Comparison of ENCODE assay signal across 8 cellular contexts in genomic region chr17:32350662-32351418, GRCh38. TPM values are rescaled to one million over a fixed set of nuclear protein-coding genes. Genes with fewer than 3 reads are reported as not detected.
DNase-seq lines count a peak whose midpoint lies in the region; ATAC-seq, FAIRE-seq and TF ChIP-seq lines count a peak whose summit lies in the region.

No MANE protein-coding gene starts in this region.

- in situ Hi-C loops in HepG2 (cut with HindIII; ENCODE audit: extremely low pct_ligation_motif_present, low pct_unique_long_range_greater_than_20kb), result no loop called here

- peaks cover 38% of the 10 kb centered on the region for H4K20me1 ChIP-seq in SU-DHL-6 (ENCODE audit: low read depth, low read length)
- peaks cover 48% of the 10 kb centered on the region for H4K20me1 ChIP-seq in HepG2 (ENCODE audit: insufficient read depth, low read length)

- H3K4me2 ChIP-seq in SU-DHL-6 (ENCODE audit: low read depth, low read length, poor library complexity, severe bottlenecking), result peak overlapping the region; percentile 96
- H3K4me2 ChIP-seq in HepG2 (ENCODE audit: low read depth, low read length), result peak overlapping the region; percentile 77

- no peaks in the 10 kb centered on the region for H3K9me2 ChIP-seq in SU-DHL-6 (replicated peaks; ENCODE audit: insufficient read depth, low read length)

- H3K36me3 Mint-ChIP-seq in stimulated activated naive B cell treated with anti-CD40 and anti-IgM and Interleukin-4, amounts not matched to agents 10 μg/mL and 1 μg/mL and 100 μg/mL, for 72 hours, result peaks cover 30 to 36% of the 10 kb centered on the region in 2 donors

- H3K27ac ChIP-seq in HUES6 (ENCODE audit: low read depth, low read length) (peak overlapping the region; percentile 96), SU-DHL-6 (ENCODE audit: low read depth, low read length) (peak overlapping the region; percentile 84), colonic mucosa (peak overlapping the region; percentile 96), HepG2 (ENCODE audit: extremely low read length, insufficient read depth, low read length) (peak overlapping the region; percentile 99)

- CTCF ChIA-PET in HepG2 (lab: Yijun Ruan, JAX; ENCODE audit: low intra/inter-chr PET ratio, low total read pairs), result no interaction called here

- intact Hi-C loops in colonic mucosa (cut with DNase I), result no loop called here
- intact Hi-C loops in HepG2 (cut with micrococcal nuclease; ENCODE audit: unreplicated experiment), result no loop called here

- H3K4me1 ChIP-seq in HUES6 (ENCODE audit: control insufficient read depth, insufficient read depth, low read length) (no peaks in the 10 kb centered on the region), colonic mucosa (peaks cover 13% of the 10 kb centered on the region), HepG2 (ENCODE audit: insufficient read depth, low read length) (peaks cover 48% of the 10 kb centered on the region)

- POLR2A ChIA-PET in HepG2 (lab: Yijun Ruan, JAX), result interaction anchor here (0.5 to 1.6 kb wide), 9 partner anchors 9 to 877 kb away, joined by 3 to 7 read pairs (median 4); partner anchors contain the start of genes C17orf75 and PSMD11

- H3K36me3 ChIP-seq in HUES6 (ENCODE audit: control insufficient read depth, insufficient read depth, low read length) (peaks cover 44% of the 10 kb centered on the region), SU-DHL-6 (ENCODE audit: low read length) (peaks cover 35% of the 10 kb centered on the region), colonic mucosa (no peaks in the 10 kb centered on the region), HepG2 (replicated peaks in 1 of 2; ENCODE audit: control insufficient read depth in 1 of 2, insufficient read depth in 2 of 2, low read length in 2 of 2) (peaks cover 3 to 23% of the 10 kb centered on the region in 2 experiments; a peak in 4 of 5 replicates)

- DNase-seq in COLO829 (ENCODE audit: low spot score) (peak; percentile 35), colonic mucosa (peak; percentile 48), HepG2 (ENCODE audit: low spot score) (peak; percentile 54)
- DNase-seq in stimulated activated naive B cell treated with anti-CD40 and anti-IgM and Interleukin-4, amounts not matched to agents 10 μg/mL and 1 μg/mL and 100 μg/mL, for 72 hours, result peak; percentile 8

- peak overlapping the region; percentile 34 for H2AFZ ChIP-seq in SU-DHL-6 (ENCODE audit: low read depth, low read length, severe bottlenecking)
- no peak overlapping the region for H2AFZ ChIP-seq in HepG2 (ENCODE audit: low read length)

- TF ChIP-seq POLR2A in HepG2 (IDR thresholded peaks at IDR 0.05; ENCODE audit: insufficient read depth in 1 of 2, low read depth in 2 of 2, low read length in 2 of 2), result no peak

- no peak for FAIRE-seq in HepG2 (lab: Jason Lieb, UNC)

- peak overlapping the region; percentile 92 to 94 for H3K4me3 Mint-ChIP-seq in stimulated activated naive B cell treated with anti-CD40 and anti-IgM and Interleukin-4, amounts not matched to agents 10 μg/mL and 1 μg/mL and 100 μg/mL, for 72 hours

- no peaks in the 10 kb centered on the region for H3K27me3 Mint-ChIP-seq in stimulated activated naive B cell treated with anti-CD40 and anti-IgM and Interleukin-4, amounts not matched to agents 10 μg/mL and 1 μg/mL and 100 μg/mL, for 72 hours

- BruUV-seq in HepG2 (replicated peaks; lab: Mats Ljungman, UMichigan), result no TSS peak

- peak overlapping the region; percentile 100 for H3K9ac ChIP-seq in HUES6 (ENCODE audit: low read length)
- peak overlapping the region; percentile 97 for H3K9ac ChIP-seq in SU-DHL-6 (ENCODE audit: low read length)
- H3K9ac ChIP-seq in colonic mucosa (ENCODE audit: low read depth in 2 of 2, low read length in 2 of 2), result peak overlapping the region; percentile 95 to 99
- peak overlapping the region; percentile 100 for H3K9ac ChIP-seq in HepG2 (ENCODE audit: insufficient read depth, low read depth, low read length)

- H3K27ac Mint-ChIP-seq in stimulated activated naive B cell treated with anti-CD40 and anti-IgM and Interleukin-4, amounts not matched to agents 10 μg/mL and 1 μg/mL and 100 μg/mL, for 72 hours, result peak overlapping the region; percentile 99

- ATAC-seq in GM19324 (IDR thresholded peaks at IDR 0.05; ENCODE audit: low FRiP score, unreplicated experiment) (peak; percentile 26), HepG2 (peak; percentile 23), GM21717 (IDR thresholded peaks at IDR 0.05; ENCODE audit: unreplicated experiment) (no peak)
- ATAC-seq in stimulated activated naive B cell treated with anti-CD40 and anti-IgM and Interleukin-4, amounts not matched to agents 10 μg/mL and 1 μg/mL and 100 μg/mL, for 72 hours (replicated peaks), result peak; percentile 45 to 49

- no peaks in the 10 kb centered on the region for H3K9me3 Mint-ChIP-seq in stimulated activated naive B cell treated with anti-CD40 and anti-IgM and Interleukin-4, amounts not matched to agents 10 μg/mL and 1 μg/mL and 100 μg/mL, for 72 hours

- H3K79me2 ChIP-seq in SU-DHL-6 (ENCODE audit: insufficient read depth, low read length), result peaks cover 58% of the 10 kb centered on the region
- peaks cover 69% of the 10 kb centered on the region for H3K79me2 ChIP-seq in HepG2 (ENCODE audit: insufficient read depth, low read length)

- peaks cover 14 to 35% of the 10 kb centered on the region in 2 donors for H3K4me1 Mint-ChIP-seq in stimulated activated naive B cell treated with anti-CD40 and anti-IgM and Interleukin-4, amounts not matched to agents 10 μg/mL and 1 μg/mL and 100 μg/mL, for 72 hours

- H3K27me3 ChIP-seq in HUES6 (ENCODE audit: control insufficient read depth, insufficient read depth, low read length), result no peaks in the 10 kb centered on the region
- no peaks in the 10 kb centered on the region for H3K27me3 ChIP-seq in SU-DHL-6 (ENCODE audit: low read length)
- no peaks in the 10 kb centered on the region for H3K27me3 ChIP-seq in colonic mucosa
- H3K27me3 ChIP-seq in HepG2 (ENCODE audit: control insufficient read depth in 1 of 2, insufficient read depth in 2 of 2, low read length in 2 of 2), result peaks cover 0 to 4% of the 10 kb centered on the region in 2 experiments; a peak in 1 of 5 replicates

- TF ChIP-seq RAD21 in HepG2 (CRISPR knock-in tag; IDR thresholded peaks at IDR 0.05), result no peak

- TF ChIP-seq CTCF in SU-DHL-6 (IDR thresholded peaks at IDR 0.05; ENCODE audit: insufficient read depth, low read length, poor library complexity, severe bottlenecking) (no peak), colonic mucosa (IDR thresholded peaks at IDR 0.05) (no peak), HepG2 (CRISPR knock-in tag; IDR thresholded peaks at IDR 0.05) (no peak)

- WGBS in HepG2 (ENCODE audit: low lambda C conversion rate), result 1% methylated on average over 20 of the region's 20 CpGs

- peaks cover 13% of the 10 kb centered on the region for H3F3A ChIP-seq in SU-DHL-6 (ENCODE audit: insufficient read depth)

- H3K9me3 ChIP-seq in HUES6 (ENCODE audit: control insufficient read depth, insufficient read depth, low read depth, low read length) (no peaks in the 10 kb centered on the region), SU-DHL-6 (ENCODE audit: insufficient read depth, low read length) (no peaks in the 10 kb centered on the region), colonic mucosa (no peaks in the 10 kb centered on the region), HepG2 (ENCODE audit: low read length) (no peaks in the 10 kb centered on the region)

- peak overlapping the region; percentile 96 for H3K4me3 ChIP-seq in HUES6 (ENCODE audit: low read depth, low read length)
- peak overlapping the region; percentile 88 for H3K4me3 ChIP-seq in SU-DHL-6 (ENCODE audit: insufficient read depth, low read length, poor library complexity, severe bottlenecking)
- H3K4me3 ChIP-seq in colonic mucosa, result peak overlapping the region; percentile 86
- H3K4me3 ChIP-seq in HepG2 (replicated peaks in 1 of 3; ENCODE audit: insufficient read depth in 1 of 3, low read depth in 2 of 3, low read length in 3 of 3), result peak overlapping the region; percentile 64 to 98 (median 97)

- TF ChIP-seq EP300 in HepG2 (IDR thresholded peaks at IDR 0.05; ENCODE audit: low read depth in 2 of 2, low read length in 2 of 2), result no peak
- no peak for TF ChIP-seq EP300 in HepG2 (CRISPR knock-in tag; IDR thresholded peaks at IDR 0.05; ENCODE audit: borderline replicate concordance)

RNA-seq across cellular contexts. Expression of gene ZNF207, which starts 0.9 kb away (rescaled TPM):
- total RNA-seq in colonic mucosa (100 to 1,000 TPM; 147 to 151 TPM), HepG2 (2016; rRNA removed; fragmentation: Illumina TruSeq; extraction: Trizol) (164 and 194 TPM in 2 replicates)
- total RNA-seq in HepG2 (2016; cell fraction: cytosol; rRNA removed; fragmentation: Illumina TruSeq; extraction: Trizol; ENCODE audit: low read depth), result 40.6 and 48.2 TPM in 2 replicates
- total RNA-seq in HepG2 (2016; cell fraction: insoluble cytoplasmic fraction; rRNA removed; fragmentation: Illumina TruSeq; extraction: Trizol), result 167 and 194 TPM in 2 replicates
- total RNA-seq in HepG2 (2016; cell fraction: membrane; rRNA removed; fragmentation: Illumina TruSeq; extraction: Trizol), result 70.7 and 78.1 TPM in 2 replicates
- 198 and 199 TPM in 2 replicates for total RNA-seq in HepG2 (2016; cell fraction: nucleus; rRNA removed; fragmentation: Illumina TruSeq; extraction: Trizol)
- polyA plus RNA-seq in HepG2 (2011; rRNA removed), result 140 and 150 TPM in 2 replicates
- 114 and 115 TPM in 2 replicates for polyA plus RNA-seq in HepG2 (2011; cell fraction: cytosol; rRNA removed)
- polyA plus RNA-seq in HepG2 (2011; cell fraction: nucleus; rRNA removed), result 159 and 219 TPM in 2 replicates
- 92.3 and 112 TPM in 2 replicates for polyA plus RNA-seq in HepG2 (2012)
- 18.1 and 20.9 TPM in 2 replicates for polyA plus RNA-seq in HepG2 (2016; cell fraction: cytosol; fragmentation: Illumina TruSeq; extraction: Trizol; ENCODE audit: low read depth)
- polyA plus RNA-seq in HepG2 (2016; cell fraction: insoluble cytoplasmic fraction; fragmentation: Illumina TruSeq; extraction: Trizol; ENCODE audit: low read depth), result 223 and 226 TPM in 2 replicates
- 45.3 and 50.8 TPM in 2 replicates for polyA plus RNA-seq in HepG2 (2016; cell fraction: membrane; fragmentation: Illumina TruSeq; extraction: Trizol; ENCODE audit: low read depth)
- polyA plus RNA-seq in HepG2 (2016; cell fraction: nucleus; fragmentation: Illumina TruSeq; extraction: Trizol; ENCODE audit: insufficient read depth, low read depth), result 168 and 187 TPM in 2 replicates
- polyA minus RNA-seq in HepG2 (2011; rRNA and poly(A)+ RNA removed; ENCODE audit: low replicate concordance), result 218 and 342 TPM in 2 replicates
- 88.9 and 92.0 TPM in 2 replicates for polyA minus RNA-seq in HepG2 (2011; cell fraction: cytosol; rRNA and poly(A)+ RNA removed)
- polyA minus RNA-seq in HepG2 (2011; cell fraction: nucleus; rRNA and poly(A)+ RNA removed), result 313 and 333 TPM in 2 replicates

RNA-seq across cellular contexts. Expression of gene C17orf75, which starts 8.9 kb away (rescaled TPM):
- 10 to 100 TPM; 12.5 to 13.4 TPM for total RNA-seq in colonic mucosa
- total RNA-seq in HepG2 (2016; rRNA removed; fragmentation: Illumina TruSeq; extraction: Trizol), result 33.0 and 41.9 TPM in 2 replicates
- total RNA-seq in HepG2 (2016; cell fraction: cytosol; rRNA removed; fragmentation: Illumina TruSeq; extraction: Trizol; ENCODE audit: low read depth), result 9.0 and 9.5 TPM in 2 replicates
- 34.7 and 41.5 TPM in 2 replicates for total RNA-seq in HepG2 (2016; cell fraction: insoluble cytoplasmic fraction; rRNA removed; fragmentation: Illumina TruSeq; extraction: Trizol)
- total RNA-seq in HepG2 (2016; cell fraction: membrane; rRNA removed; fragmentation: Illumina TruSeq; extraction: Trizol), result 11.8 and 12.8 TPM in 2 replicates
- 18.9 and 25.5 TPM in 2 replicates for total RNA-seq in HepG2 (2016; cell fraction: nucleus; rRNA removed; fragmentation: Illumina TruSeq; extraction: Trizol)
- polyA plus RNA-seq in HepG2 (2011; rRNA removed), result 13.4 and 16.2 TPM in 2 replicates
- polyA plus RNA-seq in HepG2 (2011; cell fraction: cytosol; rRNA removed), result 9.4 and 10.6 TPM in 2 replicates
- 14.6 and 14.9 TPM in 2 replicates for polyA plus RNA-seq in HepG2 (2011; cell fraction: nucleus; rRNA removed)
- polyA plus RNA-seq in HepG2 (2012), result 16.5 and 22.8 TPM in 2 replicates
- 4.4 and 6.4 TPM in 2 replicates for polyA plus RNA-seq in HepG2 (2016; cell fraction: cytosol; fragmentation: Illumina TruSeq; extraction: Trizol; ENCODE audit: low read depth)
- polyA plus RNA-seq in HepG2 (2016; cell fraction: insoluble cytoplasmic fraction; fragmentation: Illumina TruSeq; extraction: Trizol; ENCODE audit: low read depth), result 30.1 and 31.8 TPM in 2 replicates
- 6.8 and 8.1 TPM in 2 replicates for polyA plus RNA-seq in HepG2 (2016; cell fraction: membrane; fragmentation: Illumina TruSeq; extraction: Trizol; ENCODE audit: low read depth)
- 37.3 and 41.0 TPM in 2 replicates for polyA plus RNA-seq in HepG2 (2016; cell fraction: nucleus; fragmentation: Illumina TruSeq; extraction: Trizol; ENCODE audit: insufficient read depth, low read depth)
- 8.8 and 11.5 TPM in 2 replicates for polyA minus RNA-seq in HepG2 (2011; rRNA and poly(A)+ RNA removed; ENCODE audit: low replicate concordance)
- 6.3 and 6.9 TPM in 2 replicates for polyA minus RNA-seq in HepG2 (2011; cell fraction: cytosol; rRNA and poly(A)+ RNA removed)
- 8.2 and 15.4 TPM in 2 replicates for polyA minus RNA-seq in HepG2 (2011; cell fraction: nucleus; rRNA and poly(A)+ RNA removed)
